1 cellular context compared by ENCODE assay signal in the genomic region with DNA sequence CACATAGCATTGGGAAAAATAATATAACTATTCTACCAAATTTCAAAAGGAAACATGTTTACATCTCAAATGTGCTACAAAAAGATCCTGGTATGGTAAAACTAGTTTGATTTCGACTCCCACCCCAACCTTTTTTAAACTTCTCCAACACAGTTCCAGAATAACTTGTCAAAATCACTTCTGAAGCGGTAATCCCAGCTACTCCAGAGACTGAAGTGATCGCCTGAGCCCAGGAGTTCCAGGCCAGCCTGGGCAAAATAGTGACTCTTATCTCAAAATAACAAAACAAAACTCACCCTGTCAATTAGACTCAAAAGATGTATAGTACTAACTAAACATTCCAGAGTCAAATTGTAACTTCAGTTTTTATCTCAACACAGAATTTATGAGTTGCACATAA.
TF ChIP-seq lines count a peak whose summit lies in the region.

No MANE protein-coding gene starts in this region.

TF ChIP-seq in GM12878, 131 proteins besides CTCF, POLR2A, EP300 and RAD21 (continued from another document):
- TF ChIP-seq CBX5 (IDR thresholded peaks at IDR 0.05; ENCODE audit: low read depth) (no peak), HDAC2 (IDR thresholded peaks at IDR 0.05) (no peak)
